In genomic region chr1:51736702-51737101, GRCh38 we compare ENCODE assay signal across 10 cellular contexts.
A peak's percentile ranks its signal among the peaks of the same experiment; 100 is the strongest.
DNase-seq lines count a peak whose midpoint lies in the region; ATAC-seq and TF ChIP-seq lines count a peak whose summit lies in the region.
"Had no signal": no experiment of that assay in that cellular context is flagged by ENCODE, and none has a peak within 500 bp of the region (broad histone marks: within the 10 kb centered on the region; RNA-seq: fewer than 3 reads in every experiment).

No MANE protein-coding gene starts in this region.

- CTCF ChIA-PET in AG04450 (lab: Charles Lee): no interaction called here

- no peaks in the 10 kb centered on the region for H3K9me3 ChIP-seq in AG04450 (ENCODE audit: control insufficient read depth, insufficient read depth, low read length)

- TF ChIP-seq CTCF in AG04450 (IDR thresholded peaks at IDR 0.05; ENCODE audit: low read depth, low read length) (no peak), astrocyte of the cerebellum (IDR thresholded peaks at IDR 0.05; ENCODE audit: low read depth, low read length, missing control alignments) (no peak)

- ATAC-seq in GM21367 (IDR thresholded peaks at IDR 0.05; ENCODE audit: unreplicated experiment) (no peak), GM19463 (IDR thresholded peaks at IDR 0.05; ENCODE audit: unreplicated experiment) (no peak), HG03442 (IDR thresholded peaks at IDR 0.05; ENCODE audit: unreplicated experiment) (no peak)

- H3K27me3 ChIP-seq in AG04450 (ENCODE audit: control insufficient read depth, insufficient read depth, low read length): no peaks in the 10 kb centered on the region

- in situ Hi-C loops in astrocyte of the cerebellum (cut with HindIII; ENCODE audit: low sequenced_read_pairs): no loop called here

- POLR2A ChIA-PET in AG04450 (lab: Yijun Ruan, JAX): no interaction called here

- no peak overlapping the region for H3K27ac ChIP-seq in AG04450 (ENCODE audit: low read depth, low read length)

- H3K4me3 ChIP-seq in AG04450 (ENCODE audit: low read depth, low read length) (no peak overlapping the region), astrocyte of the cerebellum (ENCODE audit: low read depth, low read length) (no peak overlapping the region)
- H3K4me3 ChIP-seq: lung had no signal

- peak; percentile 8 for DNase-seq in AG04450 (ENCODE audit: low read depth, low spot score)
- DNase-seq in HT1080 (ENCODE audit: low read depth): peak; percentile 79
- peak; percentile 81 for DNase-seq in astrocyte of the cerebellum (ENCODE audit: low read depth)
- peak; percentile 58 for DNase-seq in left kidney (ENCODE audit: low read depth, low spot score)
- no peak for DNase-seq in NCI-H1092 (lab: John Stamatoyannopoulos, UW)
- DNase-seq: caudate nucleus had no signal
